In genomic region chr2:150570712-150571111, GRCh38 we compare ENCODE assay signal across 15 cellular contexts.
DNase-seq lines count a peak whose midpoint lies in the region; ATAC-seq, FAIRE-seq and TF ChIP-seq lines count a peak whose summit lies in the region.
"Had no signal": no experiment of that assay in that cellular context is flagged by ENCODE, and none has a peak within 500 bp of the region (broad histone marks: within the 10 kb centered on the region; RNA-seq: fewer than 3 reads in every experiment).

No MANE protein-coding gene starts in this region.

- H3K9me3 Mint-ChIP-seq in astrocyte (ENCODE audit: unreplicated experiment), result peaks cover 2% of the 10 kb centered on the region
- no peaks in the 10 kb centered on the region for H3K9me3 Mint-ChIP-seq in neural progenitor cell
- H3K9me3 Mint-ChIP-seq: activated naive CD4-positive, alpha-beta T cell treated with anti-CD3 and anti-CD28 coated beads, Interleukin-2, amount 50 U/mL, for 24 hours had no signal

- no peaks in the 10 kb centered on the region for H3K79me2 ChIP-seq in astrocyte (ENCODE audit: insufficient read depth, low read length)
- no peaks in the 10 kb centered on the region for H3K79me2 ChIP-seq in neural progenitor cell (ENCODE audit: low read depth)

- H3K4me1 ChIP-seq in astrocyte (ENCODE audit: insufficient read depth, low read length) (peaks cover 19% of the 10 kb centered on the region), testis (no peaks in the 10 kb centered on the region), neural progenitor cell (no peaks in the 10 kb centered on the region)
- H3K4me1 ChIP-seq: heart left ventricle had no signal

- H3K36me3 Mint-ChIP-seq in astrocyte (ENCODE audit: low read depth, unreplicated experiment) (no peaks in the 10 kb centered on the region), neural progenitor cell (no peaks in the 10 kb centered on the region)
- H3K36me3 Mint-ChIP-seq: activated naive CD4-positive, alpha-beta T cell treated with anti-CD3 and anti-CD28 coated beads, Interleukin-2, amount 50 U/mL, for 24 hours; memory B cell had no signal

- H3K9me3 ChIP-seq in astrocyte (ENCODE audit: insufficient read depth, low read depth, low read length) (no peaks in the 10 kb centered on the region), testis (no peaks in the 10 kb centered on the region), neural progenitor cell (ENCODE audit: low read depth) (no peaks in the 10 kb centered on the region)
- H3K9me3 ChIP-seq: heart left ventricle had no signal

- peak overlapping the region; percentile 71 for H3K9ac ChIP-seq in astrocyte (ENCODE audit: low read length)
- H3K9ac ChIP-seq in neural progenitor cell, result no peak overlapping the region

- H2AFZ ChIP-seq in astrocyte (ENCODE audit: low read depth, low read length) (peak overlapping the region; percentile 16), neural progenitor cell (replicated peaks) (no peak overlapping the region)

- 91 to 98% methylated on average over 1 of the region's 1 CpG for WGBS in testis, 2 donors

- H3K4me3 ChIP-seq in astrocyte (ENCODE audit: insufficient read depth, low read depth, low read length), result no peak overlapping the region
- H3K4me3 ChIP-seq in testis, result no peak overlapping the region
- no peak overlapping the region for H3K4me3 ChIP-seq in neural progenitor cell
- H3K4me3 ChIP-seq: heart left ventricle had no signal

- TF ChIP-seq CTCF in astrocyte (IDR thresholded peaks at IDR 0.05; ENCODE audit: insufficient read depth, low read depth, low read length) (no peak), testis (IDR thresholded peaks at IDR 0.05) (no peak), neural progenitor cell (IDR thresholded peaks at IDR 0.05) (no peak)

- H3K36me3 ChIP-seq in astrocyte (ENCODE audit: insufficient read depth, low read length), result no peaks in the 10 kb centered on the region
- no peaks in the 10 kb centered on the region for H3K36me3 ChIP-seq in testis (ENCODE audit: low read depth, missing control alignments)
- H3K36me3 ChIP-seq in neural progenitor cell, result no peaks in the 10 kb centered on the region
- H3K36me3 ChIP-seq: heart left ventricle had no signal

- H3K27me3 Mint-ChIP-seq in astrocyte (ENCODE audit: low read depth, unreplicated experiment) (no peaks in the 10 kb centered on the region), neural progenitor cell (ENCODE audit: insufficient read depth, low read depth) (peaks cover 2% of the 10 kb centered on the region)
- H3K27me3 Mint-ChIP-seq: activated naive CD4-positive, alpha-beta T cell treated with anti-CD3 and anti-CD28 coated beads, Interleukin-2, amount 50 U/mL, for 24 hours; memory B cell had no signal

- H4K20me1 ChIP-seq in astrocyte (ENCODE audit: insufficient read depth, low read length), result no peaks in the 10 kb centered on the region
- H4K20me1 ChIP-seq in neural progenitor cell (ENCODE audit: low read depth), result no peaks in the 10 kb centered on the region

- TF ChIP-seq POLR2A in testis (IDR thresholded peaks at IDR 0.05), result no peak

- no peaks in the 10 kb centered on the region for H3F3A ChIP-seq in neural progenitor cell (ENCODE audit: low read depth)

- no peak for ATAC-seq in GM18858 (IDR thresholded peaks at IDR 0.05; ENCODE audit: unreplicated experiment)
- ATAC-seq: activated CD8-positive, alpha-beta T cell treated with anti-CD3 and anti-CD28 coated beads, Interleukin-2, amount 10 ng/mL, durations not matched to agents 7 days and 5 days; heart left ventricle had no signal

- H3K4me1 Mint-ChIP-seq in astrocyte (ENCODE audit: low read depth, unreplicated experiment), result peaks cover 27% of the 10 kb centered on the region
- no peaks in the 10 kb centered on the region for H3K4me1 Mint-ChIP-seq in neural progenitor cell
- H3K4me1 Mint-ChIP-seq: activated naive CD4-positive, alpha-beta T cell treated with anti-CD3 and anti-CD28 coated beads, Interleukin-2, amount 50 U/mL, for 24 hours; memory B cell had no signal

- H3K27me3 ChIP-seq in astrocyte (ENCODE audit: insufficient read depth, low read length) (no peaks in the 10 kb centered on the region), testis (no peaks in the 10 kb centered on the region), neural progenitor cell (no peaks in the 10 kb centered on the region)
- H3K27me3 ChIP-seq: heart left ventricle had no signal

- H3K4me3 Mint-ChIP-seq in astrocyte (ENCODE audit: unreplicated experiment), result no peak overlapping the region
- H3K4me3 Mint-ChIP-seq in neural progenitor cell, result no peak overlapping the region
- H3K4me3 Mint-ChIP-seq: activated CD8-positive, alpha-beta T cell treated with anti-CD3 and anti-CD28 coated beads, Interleukin-2, amount 10 ng/mL, durations not matched to agents 7 days and 5 days; activated naive CD4-positive, alpha-beta T cell treated with anti-CD3 and anti-CD28 coated beads, Interleukin-2, amount 50 U/mL, for 24 hours; memory B cell had no signal

- peak overlapping the region; percentile 58 for H3K4me2 ChIP-seq in astrocyte (ENCODE audit: low read length)
- no peak overlapping the region for H3K4me2 ChIP-seq in neural progenitor cell

- DNase-seq in 8988T (peak; percentile 11), HPDE6-E6E7 (ENCODE audit: extremely low spot score) (peak; percentile 14), astrocyte (ENCODE audit: low read depth) (peak; percentile 94), glomerular endothelial cell (ENCODE audit: extremely low read depth, low read depth, low spot score) (peak; percentile 39), testis (no peak), substantia nigra (lab: John Stamatoyannopoulos, UW) (no peak), neural progenitor cell (ENCODE audit: low spot score) (no peak)
- DNase-seq: activated CD8-positive, alpha-beta T cell treated with anti-CD3 and anti-CD28 coated beads, Interleukin-2, amount 10 ng/mL, durations not matched to agents 7 days and 5 days; DMS53; heart left ventricle; retina had no signal

- peak overlapping the region; percentile 88 for H3K27ac ChIP-seq in astrocyte (ENCODE audit: low read depth, low read length)
- H3K27ac ChIP-seq in testis, result no peak overlapping the region
- H3K27ac ChIP-seq in substantia nigra (ENCODE audit: low read depth, low read length, poor library complexity, severe bottlenecking), result no peak overlapping the region
- no peak overlapping the region for H3K27ac ChIP-seq in neural progenitor cell
- H3K27ac ChIP-seq: heart left ventricle had no signal

- FAIRE-seq in astrocyte (lab: Jason Lieb, UNC), result peak; percentile 97
- FAIRE-seq: A204.1 had no signal

- intact Hi-C loops in testis (cut with DNase I; ENCODE audit: low total_unique reads), result no loop called here

- H3K27ac Mint-ChIP-seq in astrocyte (ENCODE audit: unreplicated experiment) (peak overlapping the region; percentile 94), neural progenitor cell (no peak overlapping the region)
- H3K27ac Mint-ChIP-seq: activated CD8-positive, alpha-beta T cell treated with anti-CD3 and anti-CD28 coated beads, Interleukin-2, amount 10 ng/mL, durations not matched to agents 7 days and 5 days; activated naive CD4-positive, alpha-beta T cell treated with anti-CD3 and anti-CD28 coated beads, Interleukin-2, amount 50 U/mL, for 24 hours; memory B cell had no signal

Comparison
In these comparisons a context has a peak if more than half of its experiments do, and no peak if none do; other contexts are left out.
1. DNase-seq: peak in 8988T (single experiment), HPDE6-E6E7 (single experiment), astrocyte (single experiment) and glomerular endothelial cell (single experiment); none in testis (single experiment), substantia nigra (0 of 49) and neural progenitor cell (single experiment).